ENCODE assay signal across 18 cellular contexts in genomic region chr7:139992353-139993054, GRCh38.
A peak's percentile ranks its signal among the peaks of the same experiment; 100 is the strongest.
DNase-seq lines count a peak whose midpoint lies in the region; TF ChIP-seq lines count a peak whose summit lies in the region.
"Had no signal": no experiment of that assay in that cellular context is flagged by ENCODE, and none has a peak within 500 bp of the region (broad histone marks: within the 10 kb centered on the region; RNA-seq: fewer than 3 reads in every experiment).

No MANE protein-coding gene starts in this region.

- no peak for TF ChIP-seq CTCF in GM20000 (IDR thresholded peaks at IDR 0.05; ENCODE audit: extremely low read depth, missing control alignments)

- DNase-seq in NCI-H2171 treated with DMSO at 0.1 percent for 48 hours (lab: John Stamatoyannopoulos, UW) = peak; percentile 37
- no peak for DNase-seq in NCI-H2171 (lab: John Stamatoyannopoulos, UW)
- peak; percentile 26 for DNase-seq in DMS79 (lab: John Stamatoyannopoulos, UW)
- DNase-seq in NCI-H69 (lab: John Stamatoyannopoulos, UW) = peak; percentile 62
- peak; percentile 30 for DNase-seq in left kidney (ENCODE audit: low read depth, low spot score)
- DNase-seq in Ammon's horn (ENCODE audit: low spot score) = no peak
- DNase-seq in GOT3 (lab: John Stamatoyannopoulos, UW) = no peak
- DNase-seq in GM20000 (ENCODE audit: low spot score) = no peak
- DNase-seq: activated CD4-positive, alpha-beta T cell treated with anti-CD3 and anti-CD28 coated beads, Interleukin-2, amount 50 U/mL, for 1 hour; activated CD8-positive, alpha-beta memory T cell treated with anti-CD3 and anti-CD28 coated beads, Interleukin-2, amount 50 U/mL, for 4 hours; C1 segment of cervical spinal cord; islet precursor cell; NCI-H2029; Peyer's patch; psoas muscle; SJCRH30; stimulated activated CD4-positive, alpha-beta T cell treated with anti-CD3 and anti-CD28 coated beads, Interleukin-1b, Interleukin-23, amount 100 ng/mL, for 48 hours; WERI-Rb-1 had no signal

Comparison
In these comparisons a context has a peak if more than half of its experiments do, and no peak if none do; other contexts are left out.
1. DNase-seq: peak in NCI-H2171 treated with DMSO at 0.1 percent for 48 hours (single experiment), DMS79 (single experiment), NCI-H69 (single experiment) and left kidney (single experiment); none in NCI-H2171 (single experiment), Ammon's horn (single experiment), GOT3 (single experiment) and GM20000 (single experiment).